2 cellular contexts compared by ENCODE assay signal in genomic region chr11:60950933-60951610, GRCh38.
TF ChIP-seq lines count a peak whose summit lies in the region.

No MANE protein-coding gene starts in this region.

TF ChIP-seq in liver, 16 proteins besides CTCF, POLR2A, EP300 and RAD21:
- no peak for TF ChIP-seq MAX (IDR thresholded peaks at IDR 0.05)
- TF ChIP-seq HNF4G (IDR thresholded peaks at IDR 0.05) = no peak
- TF ChIP-seq JUND (IDR thresholded peaks at IDR 0.05) = no peak
- TF ChIP-seq SP1 (IDR thresholded peaks at IDR 0.05) = no peak
- no peak for TF ChIP-seq YY1 (IDR thresholded peaks at IDR 0.05)
- TF ChIP-seq FOXA1 (IDR thresholded peaks at IDR 0.05) = no peak
- no peak for TF ChIP-seq RXRA (IDR thresholded peaks at IDR 0.05)

TF ChIP-seq in HepG2, 621 proteins besides CTCF, POLR2A, EP300 and RAD21:
- TF ChIP-seq TOE1 (CRISPR knock-in tag; IDR thresholded peaks at IDR 0.05) = no peak
- TF ChIP-seq ETS1 (CRISPR knock-in tag; IDR thresholded peaks at IDR 0.05) = no peak
- TF ChIP-seq GABPA (IDR thresholded peaks at IDR 0.05; ENCODE audit: low read depth, low read length) = no peak
- no peak for TF ChIP-seq GABPA (CRISPR knock-in tag; IDR thresholded peaks at IDR 0.05; ENCODE audit: low read depth)
- no peak for TF ChIP-seq RFX5 (IDR thresholded peaks at IDR 0.05; ENCODE audit: low read depth, low read length)
- TF ChIP-seq ZNF10 (CRISPR knock-in tag; IDR thresholded peaks at IDR 0.05; ENCODE audit: borderline replicate concordance, low read depth) = no peak
- TF ChIP-seq SP4 (CRISPR knock-in tag; IDR thresholded peaks at IDR 0.05) = no peak
- TF ChIP-seq MTF2 (CRISPR knock-in tag; IDR thresholded peaks at IDR 0.05; ENCODE audit: borderline replicate concordance) = no peak
- TF ChIP-seq TEAD2 (CRISPR knock-in tag; IDR thresholded peaks at IDR 0.05) = no peak
- TF ChIP-seq RCOR2 (CRISPR knock-in tag; IDR thresholded peaks at IDR 0.05) = no peak
- TF ChIP-seq U2AF1 (optimal IDR thresholded peaks at IDR 0.05; ENCODE audit: low read depth, low read length) = no peak
TF ChIP-seq in HepG2: peak in this region for 0.
